In the genomic region with DNA sequence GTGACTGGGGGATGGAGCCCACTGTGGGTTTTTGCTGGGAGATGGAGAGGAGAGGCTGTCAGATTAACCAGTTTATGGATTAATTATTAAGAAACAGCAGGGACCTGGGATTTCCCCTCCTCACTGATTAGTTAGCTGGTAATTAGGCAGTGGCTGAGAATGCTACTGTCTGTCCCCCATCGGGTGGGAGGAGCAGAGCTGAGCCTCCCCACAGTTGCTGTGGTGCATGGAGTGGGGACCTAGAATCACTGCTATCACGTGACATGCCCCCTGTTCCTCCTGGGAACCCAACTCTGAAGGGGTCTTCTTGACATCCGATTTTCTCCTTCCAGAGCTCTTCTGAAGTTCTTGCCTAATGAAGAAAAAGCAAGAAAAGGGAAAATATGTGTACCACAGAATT, we compare ENCODE assay signal across 22 cellular contexts.
"Had no signal": no experiment of that assay in that cellular context is flagged by ENCODE, and none has a peak within 500 bp of the region (broad histone marks: within the 10 kb centered on the region; RNA-seq: fewer than 3 reads in every experiment).

No MANE protein-coding gene starts in this region.

- H3K27me3 ChIP-seq: dorsolateral prefrontal cortex, esophagus muscularis mucosa, foreskin keratinocyte, gastroesophageal sphincter, heart left ventricle, left lung had no signal

- DNase-seq: dermis blood vessel endothelial cell; dorsolateral prefrontal cortex; effector CD4-positive, alpha-beta T cell; effector memory CD4-positive, alpha-beta T cell; foreskin keratinocyte; heart left ventricle; hippocampal formation; left cardiac atrium; left lung; left ventricle myocardium superior; lower lobe of right lung; mesenchymal stem cell; mucosa of descending colon; naive B cell had no signal

- H3K36me3 ChIP-seq: esophagus muscularis mucosa, gastroesophageal sphincter, heart left ventricle, left lung, lower lobe of right lung had no signal

- H3K27ac ChIP-seq: coronary artery, dorsolateral prefrontal cortex, esophagus muscularis mucosa, foreskin keratinocyte, heart left ventricle, left lung, lower lobe of right lung had no signal

- ATAC-seq: foreskin keratinocyte, gastroesophageal sphincter, heart left ventricle, left cardiac atrium, left lung, left ventricle myocardium superior, lower lobe of right lung, mucosa of descending colon had no signal

- H3K9me3 ChIP-seq: esophagus muscularis mucosa, gastroesophageal sphincter, heart left ventricle, left lung, lower lobe of right lung had no signal

- H3K4me1 ChIP-seq: esophagus muscularis mucosa, foreskin keratinocyte, gastroesophageal sphincter, left lung, lower lobe of right lung had no signal

- H3K4me3 ChIP-seq: coronary artery, dorsolateral prefrontal cortex, esophagus muscularis mucosa, gastroesophageal sphincter, heart left ventricle, left lung, lower lobe of right lung, mucosa of descending colon had no signal

- FAIRE-seq: colon, endothelial cell of umbilical vein, frontal cortex, islet of Langerhans, keratinocyte had no signal
